13 cellular contexts compared by ENCODE assay signal in genomic region chr12:6207254-6207942, GRCh38. TPM values are rescaled to one million over a fixed set of nuclear protein-coding genes. Genes with fewer than 3 reads are reported as not detected.
A peak's percentile ranks its signal among the peaks of the same experiment; 100 is the strongest.
DNase-seq lines count a peak whose midpoint lies in the region; ATAC-seq and TF ChIP-seq lines count a peak whose summit lies in the region.
"Had no signal": no experiment of that assay in that cellular context is flagged by ENCODE, and none has a peak within 500 bp of the region (broad histone marks: within the 10 kb centered on the region; RNA-seq: fewer than 3 reads in every experiment).

No MANE protein-coding gene starts in this region.

- no peak for TF ChIP-seq POLR2A in vagina (IDR thresholded peaks at IDR 0.05)

- TF ChIP-seq CTCF in glutamatergic neuron (IDR thresholded peaks at IDR 0.05; ENCODE audit: partially characterized antibody, unreplicated experiment) (no peak), osteocyte (IDR thresholded peaks at IDR 0.05) (no peak), vagina (IDR thresholded peaks at IDR 0.05) (no peak)

- H3K27ac Mint-ChIP-seq in glutamatergic neuron (ENCODE audit: unreplicated experiment) (peak overlapping the region; percentile 59), osteocyte (ENCODE audit: unreplicated experiment) (peak overlapping the region; percentile 45), T-helper 17 cell (no peak overlapping the region)
- H3K27ac Mint-ChIP-seq: activated CD4-positive, alpha-beta memory T cell treated with anti-CD3 and anti-CD28 coated beads, Interleukin-2, amount 10 ng/mL, durations not matched to agents 7 days and 5 days; T-helper 1 cell treated with Interleukin-12 subunit alpha and Interleukin-12 subunit beta and Interleukin-4 antibody, amounts not matched to agents 30 μg/mL and 1 μg/mL, for 36 hours had no signal

- peak overlapping the region; percentile 91 for H3K27ac ChIP-seq in vagina

- H3K4me3 ChIP-seq in vagina, result no peak overlapping the region

- peaks cover 7% of the 10 kb centered on the region for H3K36me3 Mint-ChIP-seq in glutamatergic neuron (ENCODE audit: unreplicated experiment)
- peaks cover 2% of the 10 kb centered on the region for H3K36me3 Mint-ChIP-seq in osteocyte (ENCODE audit: unreplicated experiment)
- H3K36me3 Mint-ChIP-seq in T-helper 17 cell (ENCODE audit: low read depth), result peaks cover 9% of the 10 kb centered on the region

- H3K4me1 Mint-ChIP-seq in glutamatergic neuron (ENCODE audit: low read depth, unreplicated experiment) (peaks cover 40% of the 10 kb centered on the region), osteocyte (ENCODE audit: unreplicated experiment) (peaks cover 60% of the 10 kb centered on the region), T-helper 17 cell (peaks cover 6% of the 10 kb centered on the region)

- DNase-seq in left cardiac atrium, result peak; percentile 23
- no peak for DNase-seq in left ventricle myocardium superior
- no peak for DNase-seq in glutamatergic neuron
- no peak for DNase-seq in osteocyte (ENCODE audit: extremely low spot score, unreplicated experiment)
- DNase-seq in vagina (ENCODE audit: extremely low spot score in 2 of 2), result no peak
- no peak for DNase-seq in T-helper 17 cell
- no peak for DNase-seq in activated CD4-positive, alpha-beta T cell treated with anti-CD3 and anti-CD28 coated beads, Interleukin-2, amount 50 U/mL, for 4 hours
- DNase-seq: activated CD4-positive, alpha-beta memory T cell treated with anti-CD3 and anti-CD28 coated beads, Interleukin-2, amount 10 ng/mL, durations not matched to agents 7 days and 5 days; activated naive CD4-positive, alpha-beta T cell treated with Interleukin-2 at 50 U/mL for 16 hours; NCI-H1417; NK-92 treated with Interleukin-12 subunit alpha and Interleukin-12 subunit beta, amount 100 ng/mL, for 24 hours had no signal

- peaks cover 100% of the 10 kb centered on the region for H3K4me1 ChIP-seq in vagina

- intact Hi-C loops in left cardiac atrium (cut with DNase I) (no loop called here), left ventricle myocardium superior (cut with micrococcal nuclease) (no loop called here), vagina (cut with DNase I) (loop anchor here (10.0 kb wide), 1 partner anchor 547 kb away; the partner anchor contains the start of gene MLF2)

- ATAC-seq in left cardiac atrium (peak in 1 of 2 donors; percentile 28), left ventricle myocardium superior (no peak), T-helper 17 cell (no peak), GM21528 (IDR thresholded peaks at IDR 0.05; ENCODE audit: low FRiP score, unreplicated experiment) (no peak)

- H3K4me3 Mint-ChIP-seq in glutamatergic neuron (ENCODE audit: unreplicated experiment), result no peak overlapping the region
- no peak overlapping the region for H3K4me3 Mint-ChIP-seq in osteocyte (ENCODE audit: unreplicated experiment)
- H3K4me3 Mint-ChIP-seq in T-helper 17 cell, result no peak overlapping the region
- H3K4me3 Mint-ChIP-seq: activated CD4-positive, alpha-beta memory T cell treated with anti-CD3 and anti-CD28 coated beads, Interleukin-2, amount 10 ng/mL, durations not matched to agents 7 days and 5 days; T-helper 1 cell treated with Interleukin-12 subunit alpha and Interleukin-12 subunit beta and Interleukin-4 antibody, amounts not matched to agents 30 μg/mL and 1 μg/mL, for 36 hours had no signal

- H3K36me3 ChIP-seq in vagina, result no peaks in the 10 kb centered on the region

- H3K27me3 ChIP-seq in vagina, result no peaks in the 10 kb centered on the region

- peaks cover 9% of the 10 kb centered on the region for H3K9me3 Mint-ChIP-seq in glutamatergic neuron (ENCODE audit: unreplicated experiment)
- no peaks in the 10 kb centered on the region for H3K9me3 Mint-ChIP-seq in osteocyte (ENCODE audit: unreplicated experiment)
- H3K9me3 Mint-ChIP-seq: activated CD4-positive, alpha-beta memory T cell treated with anti-CD3 and anti-CD28 coated beads, Interleukin-2, amount 10 ng/mL, durations not matched to agents 7 days and 5 days; T-helper 1 cell treated with Interleukin-12 subunit alpha and Interleukin-12 subunit beta and Interleukin-4 antibody, amounts not matched to agents 30 μg/mL and 1 μg/mL, for 36 hours had no signal

- H3K9me3 ChIP-seq in vagina, result no peaks in the 10 kb centered on the region
- no peaks in the 10 kb centered on the region for H3K9me3 ChIP-seq in T-helper 17 cell (ENCODE audit: control insufficient read depth, low read length, poor library complexity, severe bottlenecking)

- H3K27me3 Mint-ChIP-seq in glutamatergic neuron (ENCODE audit: unreplicated experiment) (peaks cover 10% of the 10 kb centered on the region), osteocyte (ENCODE audit: unreplicated experiment) (no peaks in the 10 kb centered on the region), T-helper 17 cell (peaks cover 35% of the 10 kb centered on the region)

RNA-seq across cellular contexts. Expression of gene CD9, which starts 7.2 kb away (rescaled TPM):
- 100 to 1,000 TPM in 1 of 2 donors, 10 to 100 TPM in 1; 55.1 to 167 TPM for total RNA-seq in left cardiac atrium
- 39.2 TPM for total RNA-seq in left ventricle myocardium superior
- 17.6 TPM for total RNA-seq in glutamatergic neuron (ENCODE audit: unreplicated experiment)
- 77.1 and 84.5 TPM in 2 replicates for total RNA-seq in osteocyte
- total RNA-seq in vagina, result 366 TPM
- total RNA-seq in T-helper 17 cell, result 10 to 100 TPM in 1 of 2 donors, 1 to 10 TPM in 1; 2.4 to 28.0 TPM
